35 cellular contexts compared by ENCODE assay signal in the genomic region with DNA sequence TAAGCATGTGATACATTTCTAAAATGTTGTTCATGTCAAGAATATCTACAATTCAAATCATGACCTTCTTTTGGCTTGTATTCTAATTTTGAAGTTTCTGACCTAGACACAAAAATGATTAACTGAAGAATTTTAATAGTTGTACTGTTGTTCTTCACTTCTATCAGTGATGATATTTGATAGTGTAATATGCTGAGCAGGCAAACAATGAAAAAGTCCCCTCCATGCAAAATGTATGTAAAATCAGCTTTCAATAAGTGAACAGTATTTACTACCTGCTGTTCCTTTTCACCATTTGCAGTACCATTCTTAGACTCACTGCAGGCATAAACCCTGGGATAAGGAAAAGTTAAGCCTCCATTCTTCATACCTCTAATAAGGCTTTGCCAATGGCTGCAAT.
"Had no signal": no experiment of that assay in that cellular context is flagged by ENCODE, and none has a peak within 500 bp of the region (broad histone marks: within the 10 kb centered on the region; RNA-seq: fewer than 3 reads in every experiment).

No MANE protein-coding gene starts in this region.

- ATAC-seq: activated CD4-positive, CD25-positive, alpha-beta regulatory T cell treated with anti-CD3 and anti-CD28 coated beads, Interleukin-2, amount 50 U/mL, for 24 hours; activated CD8-positive, alpha-beta T cell treated with anti-CD3 and anti-CD28 coated beads for 36 hours; activated naive CD8-positive, alpha-beta T cell treated with anti-CD3 and anti-CD28 coated beads, Interleukin-2, amount 50 U/mL, for 24 hours; activated T-cell treated with anti-CD3 and anti-CD28 coated beads, Interleukin-2, amount 50 U/mL, for 4 hours; gastroesophageal sphincter; heart right ventricle; T-helper 17 cell had no signal

- H3K27ac Mint-ChIP-seq: activated B cell treated with CpG ODN at 0.5 μM for 24 hours; activated CD8-positive, alpha-beta T cell treated with anti-CD3 and anti-CD28 coated beads for 36 hours; activated naive CD4-positive, alpha-beta T cell treated with anti-CD3 and anti-CD28 coated beads for 36 hours; activated naive CD4-positive, alpha-beta T cell treated with anti-CD3 and anti-CD28 coated beads, Interleukin-2, amount 50 U/mL, for 24 hours; activated naive CD8-positive, alpha-beta T cell treated with anti-CD3 and anti-CD28 coated beads for 36 hours; activated naive CD8-positive, alpha-beta T cell treated with anti-CD3 and anti-CD28 coated beads, Interleukin-2, amount 50 U/mL, for 24 hours; activated T-helper 2 cell treated with anti-CD3 and anti-CD28 coated beads, Interferon-gamma antibody, Interleukin-2, Interleukin-4, amounts not matched to agents 10 μg/mL and 5 μg/mL and 100 μg/mL, durations not matched to agents 14 hours and 24 hours and 36 hours; brain; T-helper 17 cell; T-helper 2 cell treated with Interferon-gamma antibody and Interleukin-4, amounts not matched to agents 5 μg/mL and 100 μg/mL, for 36 hours had no signal

- H3K36me3 ChIP-seq: adrenal gland, breast epithelium, cardiac muscle cell, colonic mucosa, esophagus squamous epithelium, gastroesophageal sphincter, WERI-Rb-1 had no signal

- FAIRE-seq: endometrium, endothelial cell of umbilical vein had no signal

- H3K27me3 Mint-ChIP-seq: activated B cell treated with CpG ODN at 0.5 μM for 24 hours; activated naive CD8-positive, alpha-beta T cell treated with anti-CD3 and anti-CD28 coated beads, Interleukin-2, amount 50 U/mL, for 24 hours; brain had no signal

- DNase-seq: activated B cell treated with CpG ODN at 0.5 μM for 24 hours; activated CD4-positive, alpha-beta T cell treated with anti-CD3 and anti-CD28 coated beads for 48 hours; activated CD4-positive, alpha-beta T cell treated with anti-CD3 and anti-CD28 coated beads, Interleukin-2, amount 50 U/mL, for 1 hour; activated CD4-positive, alpha-beta T cell treated with anti-CD3 and anti-CD28 coated beads, Interleukin-2, amount 50 U/mL, for 48 hours; activated CD8-positive, alpha-beta memory T cell treated with anti-CD3 and anti-CD28 coated beads for 24 hours; activated CD8-positive, alpha-beta T cell treated with anti-CD3 and anti-CD28 coated beads for 36 hours; activated effector memory CD4-positive, alpha-beta T cell treated with anti-CD3 and anti-CD28 coated beads, Interleukin-2, amount 50 U/mL, for 16 hours; activated naive CD4-positive, alpha-beta T cell treated with anti-CD3 and anti-CD28 coated beads for 36 hours; activated naive CD8-positive, alpha-beta T cell treated with anti-CD3 and anti-CD28 coated beads for 36 hours; activated naive CD8-positive, alpha-beta T cell treated with anti-CD3 and anti-CD28 coated beads, Interleukin-2, amount 50 U/mL, for 24 hours; activated T-cell treated with anti-CD3 and anti-CD28 coated beads, Interleukin-2, amount 50 U/mL, for 4 hours; adrenal gland; amygdala; aorta; central memory CD4-positive, alpha-beta T cell; cerebellar nuclear complex; colonic mucosa; effector CD8-positive, alpha-beta T cell; esophagus squamous epithelium; foreskin melanocyte; heart right ventricle; T-helper 17 cell; T1000; WERI-Rb-1 had no signal

- H3K4me1 ChIP-seq: adrenal gland, breast epithelium, colonic mucosa, esophagus squamous epithelium, gastroesophageal sphincter had no signal

- H3K9me3 ChIP-seq: adrenal gland, breast epithelium, colonic mucosa, esophagus squamous epithelium, gastroesophageal sphincter, heart right ventricle had no signal

- H3K4me3 Mint-ChIP-seq: activated B cell treated with CpG ODN at 0.5 μM for 24 hours; activated CD8-positive, alpha-beta T cell treated with anti-CD3 and anti-CD28 coated beads for 36 hours; activated naive CD4-positive, alpha-beta T cell treated with anti-CD3 and anti-CD28 coated beads for 36 hours; activated naive CD4-positive, alpha-beta T cell treated with anti-CD3 and anti-CD28 coated beads, Interleukin-2, amount 50 U/mL, for 24 hours; activated naive CD8-positive, alpha-beta T cell treated with anti-CD3 and anti-CD28 coated beads for 36 hours; activated naive CD8-positive, alpha-beta T cell treated with anti-CD3 and anti-CD28 coated beads, Interleukin-2, amount 50 U/mL, for 24 hours; activated T-cell treated with anti-CD3 and anti-CD28 coated beads, Interleukin-2, amount 50 U/mL, for 4 hours; brain; T-helper 17 cell; T-helper 2 cell treated with Interferon-gamma antibody and Interleukin-4, amounts not matched to agents 5 μg/mL and 100 μg/mL, for 36 hours had no signal

- H3K27me3 ChIP-seq: adrenal gland, breast epithelium, cardiac muscle cell, colonic mucosa, esophagus squamous epithelium, gastroesophageal sphincter, heart right ventricle had no signal

- H3K4me3 ChIP-seq: adrenal gland, breast epithelium, cardiac muscle cell, colonic mucosa, esophagus squamous epithelium, gastroesophageal sphincter, heart right ventricle had no signal

- H3K36me3 Mint-ChIP-seq: activated naive CD4-positive, alpha-beta T cell treated with anti-CD3 and anti-CD28 coated beads, Interleukin-2, amount 50 U/mL, for 24 hours; activated naive CD8-positive, alpha-beta T cell treated with anti-CD3 and anti-CD28 coated beads for 36 hours had no signal

- H3K27ac ChIP-seq: adrenal gland, breast epithelium, cardiac muscle cell, colonic mucosa, epithelial cell of prostate, esophagus squamous epithelium, heart right ventricle, WERI-Rb-1 had no signal

- H3K4me1 Mint-ChIP-seq: activated B cell treated with CpG ODN at 0.5 μM for 24 hours; activated naive CD4-positive, alpha-beta T cell treated with anti-CD3 and anti-CD28 coated beads, Interleukin-2, amount 50 U/mL, for 24 hours; activated naive CD8-positive, alpha-beta T cell treated with anti-CD3 and anti-CD28 coated beads for 36 hours; activated naive CD8-positive, alpha-beta T cell treated with anti-CD3 and anti-CD28 coated beads, Interleukin-2, amount 50 U/mL, for 24 hours; T-helper 17 cell had no signal

- H3K9me3 Mint-ChIP-seq: activated naive CD4-positive, alpha-beta T cell treated with anti-CD3 and anti-CD28 coated beads for 36 hours; activated naive CD4-positive, alpha-beta T cell treated with anti-CD3 and anti-CD28 coated beads, Interleukin-2, amount 50 U/mL, for 24 hours; activated naive CD8-positive, alpha-beta T cell treated with anti-CD3 and anti-CD28 coated beads for 36 hours; activated naive CD8-positive, alpha-beta T cell treated with anti-CD3 and anti-CD28 coated beads, Interleukin-2, amount 50 U/mL, for 24 hours; activated T-helper 2 cell treated with anti-CD3 and anti-CD28 coated beads, Interferon-gamma antibody, Interleukin-2, Interleukin-4, amounts not matched to agents 10 μg/mL and 5 μg/mL and 100 μg/mL, durations not matched to agents 14 hours and 24 hours and 36 hours; T-helper 2 cell treated with Interferon-gamma antibody and Interleukin-4, amounts not matched to agents 5 μg/mL and 100 μg/mL, for 36 hours had no signal
